ENCODE assay signal across 27 cellular contexts in genomic region chr17:66149562-66149961, GRCh38.
"Had no signal": no experiment of that assay in that cellular context is flagged by ENCODE, and none has a peak within 500 bp of the region (broad histone marks: within the 10 kb centered on the region; RNA-seq: fewer than 3 reads in every experiment).

No MANE protein-coding gene starts in this region.

- FAIRE-seq: astrocyte, endothelial cell of umbilical vein, keratinocyte had no signal

- H3K9me3 Mint-ChIP-seq: activated T-cell treated with anti-CD3 and anti-CD28 coated beads, Interleukin-2, amount 50 U/mL, for 24 hours had no signal

- H3K4me1 Mint-ChIP-seq: nephron had no signal

- ATAC-seq: gastroesophageal sphincter; left cardiac atrium; left ventricle myocardium superior; mucosa of descending colon; sciatic nerve; stimulated activated naive CD8-positive, alpha-beta T cell treated with anti-CD3 and anti-CD28 coated beads, Interleukin-15, Interleukin-2, amounts not matched to agents 100 U/mL and 50 U/mL, for 24 hours; T-helper 17 cell had no signal

- H3K27me3 Mint-ChIP-seq: activated CD4-positive, alpha-beta T cell treated with anti-CD3 and anti-CD28 coated beads, Interleukin-2, amount 10 ng/mL, durations not matched to agents 7 days and 5 days; activated T-cell treated with anti-CD3 and anti-CD28 coated beads, Interleukin-2, amount 50 U/mL, for 24 hours; T-helper 17 cell had no signal

- H3K27ac Mint-ChIP-seq: activated CD4-positive, alpha-beta T cell treated with anti-CD3 and anti-CD28 coated beads, Interleukin-2, amount 10 ng/mL, durations not matched to agents 7 days and 5 days; activated T-cell treated with anti-CD3 and anti-CD28 coated beads, Interleukin-2, amount 50 U/mL, for 24 hours; nephron; T-helper 17 cell had no signal

- H3K4me3 Mint-ChIP-seq: activated CD4-positive, alpha-beta T cell treated with anti-CD3 and anti-CD28 coated beads, Interleukin-2, amount 10 ng/mL, durations not matched to agents 7 days and 5 days; activated T-cell treated with anti-CD3 and anti-CD28 coated beads, Interleukin-2, amount 50 U/mL, for 24 hours; nephron; T-helper 17 cell had no signal

- DNase-seq: activated CD4-positive, alpha-beta T cell treated with anti-CD3 and anti-CD28 coated beads for 1 hour; activated CD4-positive, alpha-beta T cell treated with anti-CD3 and anti-CD28 coated beads, Interleukin-2, amount 10 ng/mL, durations not matched to agents 7 days and 5 days; activated CD8-positive, alpha-beta memory T cell treated with anti-CD3 and anti-CD28 coated beads, Interleukin-2, amount 50 U/mL, for 4 hours; activated naive CD4-positive, alpha-beta T cell; activated T-cell treated with anti-CD3 and anti-CD28 coated beads, Interleukin-2, amount 50 U/mL, for 24 hours; amniotic stem cell; brain microvascular endothelial cell; dorsolateral prefrontal cortex; effector memory CD4-positive, alpha-beta T cell; head of caudate nucleus; hippocampal formation; left cardiac atrium; left ventricle myocardium superior; mucosa of descending colon; stimulated activated CD4-positive, alpha-beta T cell treated with anti-CD3 and anti-CD28 coated beads, Interleukin-12 subunit alpha, Interleukin-12 subunit beta, amount 100 ng/mL, for 4 hours; stimulated activated CD4-positive, alpha-beta T cell treated with anti-CD3 and anti-CD28 coated beads, Interleukin-4, amount 100 ng/mL, for 1 hour; stimulated activated naive CD8-positive, alpha-beta T cell treated with anti-CD3 and anti-CD28 coated beads, Interleukin-15, Interleukin-2, amounts not matched to agents 100 U/mL and 50 U/mL, for 24 hours; SW 1271; T-helper 17 cell; trophoblast cell; uterus had no signal
